In the genomic region with DNA sequence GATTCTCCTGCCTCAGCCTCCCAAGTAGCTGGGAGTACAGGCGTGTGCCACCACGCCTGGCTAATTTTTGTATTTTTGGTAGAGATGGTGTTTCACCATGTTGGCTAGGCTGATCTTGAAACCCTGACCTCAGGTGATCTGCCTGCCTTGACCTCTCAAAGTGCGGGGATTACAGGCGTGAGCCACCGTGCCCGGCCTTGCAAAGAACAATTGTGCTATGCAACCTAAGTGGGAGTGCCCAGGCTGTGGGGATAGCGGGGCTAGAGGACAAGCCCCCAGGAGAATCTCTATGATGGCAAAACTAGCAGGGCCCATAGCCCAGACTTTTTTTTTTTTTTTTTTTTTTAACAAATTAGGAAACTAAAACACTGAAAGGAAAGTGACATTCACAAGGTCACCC, we compare ENCODE assay signal across 38 cellular contexts. TPM values are rescaled to one million over a fixed set of nuclear protein-coding genes. Genes with fewer than 3 reads are reported as not detected.
DNase-seq lines count a peak whose midpoint lies in the region; ATAC-seq, FAIRE-seq and TF ChIP-seq lines count a peak whose summit lies in the region.
"Had no signal": no experiment of that assay in that cellular context is flagged by ENCODE, and none has a peak within 500 bp of the region (broad histone marks: within the 10 kb centered on the region; RNA-seq: fewer than 3 reads in every experiment).

No MANE protein-coding gene starts in this region.

- in situ Hi-C loops in HepG2 (cut with HindIII; ENCODE audit: extremely low pct_ligation_motif_present, low pct_unique_long_range_greater_than_20kb), result loop anchor here (5.0 kb wide), 1 partner anchor 67 kb away; no protein-coding TSS in a partner anchor

- H3K9me3 Mint-ChIP-seq in chondrocyte (ENCODE audit: low read depth) (no peaks in the 10 kb centered on the region), neural progenitor cell (no peaks in the 10 kb centered on the region)
- H3K9me3 Mint-ChIP-seq: CD14-positive monocyte; CD4-positive, alpha-beta memory T cell; CD4-positive, alpha-beta T cell; CD4-positive, CD25-positive, alpha-beta regulatory T cell; CD8-positive, alpha-beta memory T cell; CD8-positive, alpha-beta T cell had no signal

- CTCF ChIA-PET in HepG2 (lab: Yijun Ruan, JAX; ENCODE audit: low intra/inter-chr PET ratio, low total read pairs), result no interaction called here

- ATAC-seq in HepG2 (no peak), right lobe of liver (no peak), HG03196 (IDR thresholded peaks at IDR 0.05; ENCODE audit: unreplicated experiment) (no peak)
- ATAC-seq: A549; CD8-positive, alpha-beta T cell had no signal

- peaks cover 5% of the 10 kb centered on the region for H3K4me1 Mint-ChIP-seq in chondrocyte (ENCODE audit: low read depth)
- peaks cover 33% of the 10 kb centered on the region for H3K4me1 Mint-ChIP-seq in neural progenitor cell

- H3K27me3 Mint-ChIP-seq in chondrocyte (ENCODE audit: low read depth) (peaks cover 3% of the 10 kb centered on the region), neural progenitor cell (ENCODE audit: insufficient read depth, low read depth) (peaks cover 2% of the 10 kb centered on the region)

- H3K4me1 ChIP-seq in HepG2 (ENCODE audit: insufficient read depth, low read length) (peaks cover 34% of the 10 kb centered on the region), right lobe of liver (no peaks in the 10 kb centered on the region), neural progenitor cell (peaks cover 11% of the 10 kb centered on the region)

- no peak for TF ChIP-seq POLR2A in HepG2 (IDR thresholded peaks at IDR 0.05; ENCODE audit: insufficient read depth in 1 of 2, low read depth in 2 of 2, low read length in 2 of 2)
- no peak for TF ChIP-seq POLR2A in right lobe of liver (IDR thresholded peaks at IDR 0.05)

- peaks cover 30% of the 10 kb centered on the region for H3F3A ChIP-seq in neural progenitor cell (ENCODE audit: low read depth)

- no peak for FAIRE-seq in HepG2 (lab: Jason Lieb, UNC)
- FAIRE-seq: A204.1, A549, D721Med had no signal

- no peaks in the 10 kb centered on the region for H3K9me3 ChIP-seq in HepG2 (ENCODE audit: low read length)
- H3K9me3 ChIP-seq in right lobe of liver, result no peaks in the 10 kb centered on the region
- H3K9me3 ChIP-seq in neural progenitor cell (ENCODE audit: low read depth), result no peaks in the 10 kb centered on the region
- H3K9me3 ChIP-seq: A549; BE2C; BLaER1; BLaER1 treated with 17β-estradiol and CSF1 and Interleukin-3, amounts not matched to agents 10 nM and 100 nM; Caco-2 had no signal

- POLR2A ChIA-PET in HepG2 (lab: Yijun Ruan, JAX), result interaction anchor here (0.7 kb wide), 1 partner anchor 24 kb away, joined by 6 read pairs; no protein-coding TSS in a partner anchor

- H3K36me3 ChIP-seq in HepG2 (replicated peaks in 1 of 2; ENCODE audit: control insufficient read depth in 1 of 2, insufficient read depth in 2 of 2, low read length in 2 of 2) (no peaks in the 10 kb centered on the region), right lobe of liver (no peaks in the 10 kb centered on the region), neural progenitor cell (no peaks in the 10 kb centered on the region)
- H3K36me3 ChIP-seq: BE2C; BLaER1; BLaER1 treated with 17β-estradiol and CSF1 and Interleukin-3, amounts not matched to agents 10 nM and 100 nM had no signal

- intact Hi-C loops in HepG2 (cut with micrococcal nuclease; ENCODE audit: unreplicated experiment), result loop anchor here (5.0 kb wide), 1 partner anchor 142 kb away; no protein-coding TSS in a partner anchor
- intact Hi-C loops in right lobe of liver (cut with DNase I), result loop anchor here in 1 of 2 donors (5.0 kb wide), 1 partner anchor 72 kb away; no protein-coding TSS in a partner anchor

- H3K27me3 ChIP-seq in HepG2 (ENCODE audit: control insufficient read depth in 1 of 2, insufficient read depth in 2 of 2, low read length in 2 of 2) (peaks cover 1 to 4% of the 10 kb centered on the region in 2 experiments; a peak in 2 of 5 replicates), right lobe of liver (no peaks in the 10 kb centered on the region), neural progenitor cell (no peaks in the 10 kb centered on the region)
- H3K27me3 ChIP-seq: BE2C; BLaER1; BLaER1 treated with 17β-estradiol and CSF1 and Interleukin-3, amounts not matched to agents 10 nM and 100 nM had no signal

- H3K79me2 ChIP-seq in HepG2 (ENCODE audit: insufficient read depth, low read length) (no peaks in the 10 kb centered on the region), neural progenitor cell (ENCODE audit: low read depth) (no peaks in the 10 kb centered on the region)

- no peaks in the 10 kb centered on the region for H3K36me3 Mint-ChIP-seq in chondrocyte (ENCODE audit: low read depth)
- H3K36me3 Mint-ChIP-seq in neural progenitor cell, result no peaks in the 10 kb centered on the region
- H3K36me3 Mint-ChIP-seq: CD14-positive monocyte; CD4-positive, alpha-beta memory T cell; CD8-positive, alpha-beta memory T cell; CD8-positive, alpha-beta T cell had no signal

- H3K4me3 ChIP-seq in HepG2 (replicated peaks in 1 of 3; ENCODE audit: insufficient read depth in 1 of 3, low read depth in 2 of 3, low read length in 3 of 3) (no peak overlapping the region), right lobe of liver (no peak overlapping the region), neural progenitor cell (no peak overlapping the region)
- H3K4me3 ChIP-seq: A549; BLaER1; BLaER1 treated with 17β-estradiol and CSF1 and Interleukin-3, amounts not matched to agents 10 nM and 100 nM had no signal

- no TSS peak for BruUV-seq in HepG2 (replicated peaks; lab: Mats Ljungman, UMichigan)

- DNase-seq in HepG2 (ENCODE audit: low spot score) (no peak), right lobe of liver (no peak), chondrocyte (ENCODE audit: low spot score) (peak; percentile 51), neural progenitor cell (ENCODE audit: low spot score) (no peak)
- no peak for DNase-seq in NK-92 treated with Interleukin-12 subunit alpha and Interleukin-12 subunit beta, amount 100 ng/mL, for 24 hours (lab: John Stamatoyannopoulos, UW)
- DNase-seq: 8988T; ACHN; AML-193; BE2C; C1 segment of cervical spinal cord; Caco-2; Calu3; CD4-positive, alpha-beta memory T cell; CD4-positive, alpha-beta T cell; CD4-positive, CD25-positive, alpha-beta regulatory T cell; CD8-positive, alpha-beta memory T cell; CD8-positive, alpha-beta T cell; COR-L47; DMS 273 treated with DMSO at 0.1 percent for 48 hours; DMS153; DMS53; DMS79; DMS79 treated with DMSO at 0.1 percent for 48 hours; DND-41; EL had no signal

- no peak overlapping the region for H3K9ac ChIP-seq in HepG2 (ENCODE audit: insufficient read depth, low read depth, low read length)
- no peak overlapping the region for H3K9ac ChIP-seq in neural progenitor cell
- H3K9ac ChIP-seq: BLaER1; BLaER1 treated with 17β-estradiol and CSF1 and Interleukin-3, amounts not matched to agents 10 nM and 100 nM had no signal

- TF ChIP-seq RAD21 in HepG2 (CRISPR knock-in tag; IDR thresholded peaks at IDR 0.05), result no peak

- no peak overlapping the region for H3K27ac ChIP-seq in HepG2 (ENCODE audit: extremely low read length, insufficient read depth, low read length)
- H3K27ac ChIP-seq in right lobe of liver, result no peak overlapping the region
- H3K27ac ChIP-seq in neural progenitor cell, result no peak overlapping the region
- H3K27ac ChIP-seq: 22Rv1; A549; BLaER1; BLaER1 treated with 17β-estradiol and CSF1 and Interleukin-3, amounts not matched to agents 10 nM and 100 nM; C4-2B had no signal

- H3K27ac Mint-ChIP-seq in chondrocyte (ENCODE audit: unreplicated experiment) (no peak overlapping the region), neural progenitor cell (no peak overlapping the region)
- H3K27ac Mint-ChIP-seq: B cell; CD4-positive, alpha-beta memory T cell; CD4-positive, alpha-beta T cell; CD4-positive, CD25-positive, alpha-beta regulatory T cell; CD8-positive, alpha-beta memory T cell; CD8-positive, alpha-beta T cell had no signal

- no peak for TF ChIP-seq CTCF in HepG2 (CRISPR knock-in tag; IDR thresholded peaks at IDR 0.05)
- TF ChIP-seq CTCF in right lobe of liver (IDR thresholded peaks at IDR 0.05), result no peak
- no peak for TF ChIP-seq CTCF in chondrocyte (IDR thresholded peaks at IDR 0.05)
- no peak for TF ChIP-seq CTCF in neural progenitor cell (IDR thresholded peaks at IDR 0.05)

- no peak overlapping the region for H3K4me2 ChIP-seq in HepG2 (ENCODE audit: low read depth, low read length)
- no peak overlapping the region for H3K4me2 ChIP-seq in neural progenitor cell
- H3K4me2 ChIP-seq: A549 had no signal

- H2AFZ ChIP-seq in HepG2 (ENCODE audit: low read length) (no peak overlapping the region), neural progenitor cell (replicated peaks) (no peak overlapping the region)

- H4K20me1 ChIP-seq in HepG2 (ENCODE audit: insufficient read depth, low read length) (no peaks in the 10 kb centered on the region), neural progenitor cell (ENCODE audit: low read depth) (no peaks in the 10 kb centered on the region)
- H4K20me1 ChIP-seq: BLaER1; BLaER1 treated with 17β-estradiol and CSF1 and Interleukin-3, amounts not matched to agents 10 nM and 100 nM had no signal

- TF ChIP-seq EP300 in HepG2 (IDR thresholded peaks at IDR 0.05; ENCODE audit: low read depth in 2 of 2, low read length in 2 of 2), result no peak
- TF ChIP-seq EP300 in HepG2 (CRISPR knock-in tag; IDR thresholded peaks at IDR 0.05; ENCODE audit: borderline replicate concordance), result no peak

- H3K4me3 Mint-ChIP-seq in chondrocyte (ENCODE audit: unreplicated experiment) (no peak overlapping the region), neural progenitor cell (peak overlapping the region; percentile 63)
- H3K4me3 Mint-ChIP-seq: B cell; CD14-positive monocyte; CD4-positive, alpha-beta memory T cell; CD4-positive, alpha-beta T cell; CD4-positive, CD25-positive, alpha-beta regulatory T cell; CD8-positive, alpha-beta memory T cell; CD8-positive, alpha-beta T cell had no signal

- 31% methylated on average over 7 of the region's 7 CpGs for WGBS in HepG2 (ENCODE audit: low lambda C conversion rate)
- 91% methylated on average over 3 of the region's 7 CpGs for WGBS in right lobe of liver (ENCODE audit: insufficient coverage, low coverage, low lambda C conversion rate, missing lambda C conversion rate)

RNA-seq across cellular contexts. Expression of a gene that starts 2.0 kb away (rescaled TPM):
- total RNA-seq in HepG2 (2016; rRNA removed; fragmentation: Illumina TruSeq; extraction: Trizol) (0.07 TPM in 1 of 2 replicates, not detected in the other), right lobe of liver (under 1 TPM in 2 of 6 experiments, not detected in 4; 0.07 to 0.22 TPM), chondrocyte (0.56 TPM in 1 of 3 replicates, not detected in the others), neural progenitor cell (ENCODE audit: low replicate concordance) (0.22 TPM in 1 of 2 replicates, not detected in the other)
- not detected in 2 replicates for total RNA-seq in HepG2 (2016; cell fraction: cytosol; rRNA removed; fragmentation: Illumina TruSeq; extraction: Trizol; ENCODE audit: low read depth)
- total RNA-seq in HepG2 (2016; cell fraction: insoluble cytoplasmic fraction; rRNA removed; fragmentation: Illumina TruSeq; extraction: Trizol), result 0.02 TPM in 1 of 2 replicates, not detected in the other
- not detected in 2 replicates for total RNA-seq in HepG2 (2016; cell fraction: membrane; rRNA removed; fragmentation: Illumina TruSeq; extraction: Trizol)
- 0.13 TPM in 1 of 2 replicates, not detected in the other for total RNA-seq in HepG2 (2016; cell fraction: nucleus; rRNA removed; fragmentation: Illumina TruSeq; extraction: Trizol)
- polyA plus RNA-seq in HepG2 (2011; rRNA removed), result 0.03 and 0.08 TPM in 2 replicates
- 0.01 and 0.04 TPM in 2 replicates for polyA plus RNA-seq in HepG2 (2011; cell fraction: cytosol; rRNA removed)
- 0.14 and 0.16 TPM in 2 replicates for polyA plus RNA-seq in HepG2 (2011; cell fraction: nucleus; rRNA removed)
- 0.04 and 0.08 TPM in 2 replicates for polyA plus RNA-seq in HepG2 (2012)
- polyA plus RNA-seq in HepG2 (2016; cell fraction: cytosol; fragmentation: Illumina TruSeq; extraction: Trizol; ENCODE audit: low read depth), result not detected in 2 replicates
- polyA plus RNA-seq in HepG2 (2016; cell fraction: insoluble cytoplasmic fraction; fragmentation: Illumina TruSeq; extraction: Trizol; ENCODE audit: low read depth), result not detected in 2 replicates
- not detected in 2 replicates for polyA plus RNA-seq in HepG2 (2016; cell fraction: membrane; fragmentation: Illumina TruSeq; extraction: Trizol; ENCODE audit: low read depth)
- 0.09 TPM in 1 of 2 replicates, not detected in the other for polyA plus RNA-seq in HepG2 (2016; cell fraction: nucleus; fragmentation: Illumina TruSeq; extraction: Trizol; ENCODE audit: insufficient read depth, low read depth)
- 0.05 and 0.06 TPM in 2 replicates for polyA minus RNA-seq in HepG2 (2011; rRNA and poly(A)+ RNA removed; ENCODE audit: low replicate concordance)
- 0.10 TPM in 1 of 2 replicates, not detected in the other for polyA minus RNA-seq in HepG2 (2011; cell fraction: cytosol; rRNA and poly(A)+ RNA removed)
- polyA minus RNA-seq in HepG2 (2011; cell fraction: nucleus; rRNA and poly(A)+ RNA removed), result 0.12 TPM in 1 of 2 replicates, not detected in the other
- total RNA-seq: A172; B cell; CD4-positive, alpha-beta T cell had no signal
- polyA plus RNA-seq: AG04450; BJ; CD14-positive monocyte; CD4-positive, alpha-beta memory T cell; CD4-positive, CD25-positive, alpha-beta regulatory T cell; CD8-positive, alpha-beta memory T cell had no signal

RNA-seq across cellular contexts. Expression of a gene that starts 5.9 kb away (rescaled TPM):
- total RNA-seq in HepG2 (2016; rRNA removed; fragmentation: Illumina TruSeq; extraction: Trizol), result 24.0 and 24.2 TPM in 2 replicates
- total RNA-seq in HepG2 (2016; cell fraction: cytosol; rRNA removed; fragmentation: Illumina TruSeq; extraction: Trizol; ENCODE audit: low read depth), result 19.2 and 21.2 TPM in 2 replicates
- 20.1 and 23.6 TPM in 2 replicates for total RNA-seq in HepG2 (2016; cell fraction: insoluble cytoplasmic fraction; rRNA removed; fragmentation: Illumina TruSeq; extraction: Trizol)
- 13.4 and 14.5 TPM in 2 replicates for total RNA-seq in HepG2 (2016; cell fraction: membrane; rRNA removed; fragmentation: Illumina TruSeq; extraction: Trizol)
- 17.8 and 25.0 TPM in 2 replicates for total RNA-seq in HepG2 (2016; cell fraction: nucleus; rRNA removed; fragmentation: Illumina TruSeq; extraction: Trizol)
- polyA plus RNA-seq in HepG2 (2011; rRNA removed), result 17.8 and 19.2 TPM in 2 replicates
- 11.8 and 11.9 TPM in 2 replicates for polyA plus RNA-seq in HepG2 (2011; cell fraction: cytosol; rRNA removed)
- 26.2 and 27.3 TPM in 2 replicates for polyA plus RNA-seq in HepG2 (2011; cell fraction: nucleus; rRNA removed)
- 18.6 and 19.8 TPM in 2 replicates for polyA plus RNA-seq in HepG2 (2012)
- 2.0 and 3.0 TPM in 2 replicates for polyA plus RNA-seq in HepG2 (2016; cell fraction: cytosol; fragmentation: Illumina TruSeq; extraction: Trizol; ENCODE audit: low read depth)
- 11.1 and 12.4 TPM in 2 replicates for polyA plus RNA-seq in HepG2 (2016; cell fraction: insoluble cytoplasmic fraction; fragmentation: Illumina TruSeq; extraction: Trizol; ENCODE audit: low read depth)
- 4.1 and 5.3 TPM in 2 replicates for polyA plus RNA-seq in HepG2 (2016; cell fraction: membrane; fragmentation: Illumina TruSeq; extraction: Trizol; ENCODE audit: low read depth)
- 26.3 and 28.1 TPM in 2 replicates for polyA plus RNA-seq in HepG2 (2016; cell fraction: nucleus; fragmentation: Illumina TruSeq; extraction: Trizol; ENCODE audit: insufficient read depth, low read depth)
- polyA minus RNA-seq in HepG2 (2011; rRNA and poly(A)+ RNA removed; ENCODE audit: low replicate concordance), result 39.7 and 48.1 TPM in 2 replicates
- 14.7 and 15.5 TPM in 2 replicates for polyA minus RNA-seq in HepG2 (2011; cell fraction: cytosol; rRNA and poly(A)+ RNA removed)
- 24.3 and 29.0 TPM in 2 replicates for polyA minus RNA-seq in HepG2 (2011; cell fraction: nucleus; rRNA and poly(A)+ RNA removed)
- total RNA-seq in right lobe of liver, result 1 to 10 TPM; 2.2 to 6.0 (median 4.3) TPM
- 17.8 to 19.5 TPM (median 17.9 TPM) in 3 replicates for total RNA-seq in chondrocyte
- 17.8 and 27.0 TPM in 2 replicates for total RNA-seq in neural progenitor cell (ENCODE audit: low replicate concordance)

RNA-seq across cellular contexts. Expression of a gene that starts 48.8 kb away (rescaled TPM):
- 89.5 and 130 TPM in 2 replicates for total RNA-seq in HepG2 (2016; rRNA removed; fragmentation: Illumina TruSeq; extraction: Trizol)
- total RNA-seq in HepG2 (2016; cell fraction: cytosol; rRNA removed; fragmentation: Illumina TruSeq; extraction: Trizol; ENCODE audit: low read depth), result 39.9 and 40.5 TPM in 2 replicates
- total RNA-seq in HepG2 (2016; cell fraction: insoluble cytoplasmic fraction; rRNA removed; fragmentation: Illumina TruSeq; extraction: Trizol), result 89.7 and 136 TPM in 2 replicates
- 92.4 and 101 TPM in 2 replicates for total RNA-seq in HepG2 (2016; cell fraction: membrane; rRNA removed; fragmentation: Illumina TruSeq; extraction: Trizol)
- 47.1 and 50.4 TPM in 2 replicates for total RNA-seq in HepG2 (2016; cell fraction: nucleus; rRNA removed; fragmentation: Illumina TruSeq; extraction: Trizol)
- 124 and 157 TPM in 2 replicates for polyA plus RNA-seq in HepG2 (2011; rRNA removed)
- 121 and 150 TPM in 2 replicates for polyA plus RNA-seq in HepG2 (2011; cell fraction: cytosol; rRNA removed)
- 27.4 and 36.1 TPM in 2 replicates for polyA plus RNA-seq in HepG2 (2011; cell fraction: nucleus; rRNA removed)
- polyA plus RNA-seq in HepG2 (2012), result 95.8 and 105 TPM in 2 replicates
- polyA plus RNA-seq in HepG2 (2016; cell fraction: cytosol; fragmentation: Illumina TruSeq; extraction: Trizol; ENCODE audit: low read depth), result 55.8 and 62.5 TPM in 2 replicates
- polyA plus RNA-seq in HepG2 (2016; cell fraction: insoluble cytoplasmic fraction; fragmentation: Illumina TruSeq; extraction: Trizol; ENCODE audit: low read depth), result 191 and 196 TPM in 2 replicates
- 108 and 122 TPM in 2 replicates for polyA plus RNA-seq in HepG2 (2016; cell fraction: membrane; fragmentation: Illumina TruSeq; extraction: Trizol; ENCODE audit: low read depth)
- 78.5 and 84.6 TPM in 2 replicates for polyA plus RNA-seq in HepG2 (2016; cell fraction: nucleus; fragmentation: Illumina TruSeq; extraction: Trizol; ENCODE audit: insufficient read depth, low read depth)
- 71.4 and 88.7 TPM in 2 replicates for polyA minus RNA-seq in HepG2 (2011; rRNA and poly(A)+ RNA removed; ENCODE audit: low replicate concordance)
- 60.8 and 62.0 TPM in 2 replicates for polyA minus RNA-seq in HepG2 (2011; cell fraction: cytosol; rRNA and poly(A)+ RNA removed)
- polyA minus RNA-seq in HepG2 (2011; cell fraction: nucleus; rRNA and poly(A)+ RNA removed), result 30.0 and 40.5 TPM in 2 replicates
- total RNA-seq in right lobe of liver, result 10 to 100 TPM; 18.1 to 25.8 (median 20.1) TPM
- 26.0 to 29.3 TPM (median 27.0 TPM) in 3 replicates for total RNA-seq in chondrocyte
- total RNA-seq in neural progenitor cell (ENCODE audit: low replicate concordance), result 59.0 and 68.3 TPM in 2 replicates
